8 cellular contexts compared by ENCODE assay signal in the genomic region with DNA sequence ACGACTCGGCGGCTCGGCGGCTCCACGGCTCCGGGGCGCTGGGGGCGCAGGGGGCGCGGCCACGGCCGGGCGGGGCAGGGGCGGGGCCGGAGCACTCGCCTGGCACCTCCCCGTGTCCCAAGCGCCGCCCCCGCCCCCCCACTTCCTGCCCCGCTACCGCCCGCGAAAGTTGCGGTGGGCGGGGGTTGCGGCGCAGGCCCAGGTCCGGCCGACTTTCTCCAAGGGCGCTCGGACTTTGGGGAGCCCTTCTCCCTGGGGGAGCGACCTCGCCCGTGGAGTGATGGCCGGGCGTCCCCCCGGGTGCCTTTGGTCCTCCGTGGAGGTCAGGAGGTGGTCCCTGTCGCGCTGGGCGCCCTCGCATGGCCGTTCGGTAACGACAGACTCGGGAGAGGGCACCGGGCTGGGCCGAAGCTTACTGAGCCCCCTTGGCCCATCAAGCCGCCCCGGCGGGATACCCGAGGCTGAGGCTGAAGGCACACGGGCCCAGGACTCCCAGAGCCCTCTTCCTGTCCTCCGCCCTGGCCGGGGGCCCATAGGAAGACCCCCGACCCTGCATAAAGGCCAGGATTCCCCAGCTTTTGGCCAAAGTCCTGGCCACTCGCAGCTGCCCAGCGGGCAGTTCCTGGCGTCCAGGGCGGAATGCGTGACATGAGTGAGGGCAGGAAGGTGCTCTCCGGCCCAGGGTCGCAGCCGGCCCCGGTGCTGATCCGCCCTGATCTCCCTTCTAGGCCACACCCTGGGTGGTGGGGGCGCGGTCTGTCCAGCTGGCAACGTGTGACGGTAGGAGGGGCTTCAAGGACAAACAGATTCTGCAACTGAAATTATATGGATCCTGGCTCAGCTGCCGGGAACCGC.
DNase-seq lines count a peak whose midpoint lies in the region; ATAC-seq and TF ChIP-seq lines count a peak whose summit lies in the region.

No MANE protein-coding gene starts in this region.

- H3K27ac ChIP-seq in skin epidermis: peak overlapping the region; percentile 50 to 96 (median 88)

- no peaks in the 10 kb centered on the region for H3K27me3 ChIP-seq in iPS-15b (ENCODE audit: control insufficient read depth, insufficient read depth, low read length)

- H3K9me3 ChIP-seq in iPS-15b (ENCODE audit: control insufficient read depth, insufficient read depth, low read length): no peaks in the 10 kb centered on the region

- DNase-seq in NCI-H1930 (lab: John Stamatoyannopoulos, UW): peak; percentile 36 to 63
- DNase-seq in T1000 (lab: John Stamatoyannopoulos, UW): peak; percentile 82
- peak; percentile 92 for DNase-seq in astrocyte of the hippocampus (ENCODE audit: low read depth, low spot score)
- no peak for DNase-seq in cerebellar nuclear complex (lab: John Stamatoyannopoulos, UW)

- H3K4me3 ChIP-seq in iPS-15b (ENCODE audit: low read depth, low read length) (peak overlapping the region; percentile 76), skin epidermis (peak overlapping the region; percentile 44 to 71 (median 61))

- H3K36me3 ChIP-seq in iPS-15b (ENCODE audit: control insufficient read depth, insufficient read depth, low read length): no peaks in the 10 kb centered on the region

- H3K9ac ChIP-seq in iPS-15b (ENCODE audit: low read depth, low read length): peak overlapping the region; percentile 14

- peak; percentile 44 for ATAC-seq in HG02840 (IDR thresholded peaks at IDR 0.05; ENCODE audit: low FRiP score, unreplicated experiment)

- TF ChIP-seq CTCF in GM12874 (IDR thresholded peaks at IDR 0.05; ENCODE audit: insufficient read depth, low read depth, low read length): peak; percentile 49

- H3K4me1 ChIP-seq in iPS-15b (ENCODE audit: control insufficient read depth, insufficient read depth, low read length): peaks cover 2% of the 10 kb centered on the region

Comparison
In these comparisons a context has a peak if more than half of its experiments do, and no peak if none do; other contexts are left out.
1. DNase-seq: peak in NCI-H1930 (2 of 2), T1000 (single experiment) and astrocyte of the hippocampus (single experiment); none in cerebellar nuclear complex (0 of 2).